Comparison of ENCODE assay signal across 14 cellular contexts in genomic region chr15:45136378-45136764, GRCh38. TPM values are rescaled to one million over a fixed set of nuclear protein-coding genes. Genes with fewer than 3 reads are reported as not detected.
DNase-seq lines count a peak whose midpoint lies in the region; ATAC-seq and TF ChIP-seq lines count a peak whose summit lies in the region.
"Had no signal": no experiment of that assay in that cellular context is flagged by ENCODE, and none has a peak within 500 bp of the region (broad histone marks: within the 10 kb centered on the region; RNA-seq: fewer than 3 reads in every experiment).

No MANE protein-coding gene starts in this region.

- in situ Hi-C loops in GM23248 (cut with MboI) = no loop called here

- TF ChIP-seq CTCF in AG09319 (IDR thresholded peaks at IDR 0.05; ENCODE audit: low read depth, low read length) (peak; percentile 10; the same call in 1 of the 2 replicates), GM06990 (IDR thresholded peaks at IDR 0.05; ENCODE audit: insufficient read depth, low read length, poor library complexity, severe bottlenecking) (peak; percentile 50), kidney epithelial cell (IDR thresholded peaks at IDR 0.05; ENCODE audit: insufficient read depth, low read length, poor library complexity, severe bottlenecking) (peak; percentile 54)

- peaks cover 2% of the 10 kb centered on the region; the same call in 1 of the 2 replicates for H3K27me3 ChIP-seq in GM06990 (replicated peaks; ENCODE audit: control insufficient read depth, insufficient read depth, low read length)
- H3K27me3 ChIP-seq in kidney epithelial cell (ENCODE audit: control insufficient read depth, insufficient read depth, low read length) = peaks cover 42% of the 10 kb centered on the region
- no peaks in the 10 kb centered on the region for H3K27me3 ChIP-seq in GM23248 (replicated peaks; ENCODE audit: insufficient read depth)

- no peaks in the 10 kb centered on the region for H3K9me2 ChIP-seq in GM23248 (ENCODE audit: insufficient read depth)

- H3K36me3 Mint-ChIP-seq in activated T-cell treated with anti-CD3 and anti-CD28 coated beads, Interleukin-2, amount 50 U/mL, for 72 hours (ENCODE audit: insufficient read depth in 2 of 2) = no peaks in the 10 kb centered on the region

- no peaks in the 10 kb centered on the region for H3K9me3 ChIP-seq in GM23248 (ENCODE audit: low read depth)
- H3K9me3 ChIP-seq: transverse colon had no signal

- no peak overlapping the region for H3K27ac ChIP-seq in GM23248
- H3K27ac ChIP-seq: transverse colon had no signal

- H3K27me3 Mint-ChIP-seq in activated T-cell treated with anti-CD3 and anti-CD28 coated beads, Interleukin-2, amount 50 U/mL, for 72 hours (ENCODE audit: low read depth) = peaks cover 46% of the 10 kb centered on the region

- H3K27ac Mint-ChIP-seq in activated T-cell treated with anti-CD3 and anti-CD28 coated beads, Interleukin-2, amount 50 U/mL, for 72 hours = no peak overlapping the region

- no peak for ATAC-seq in activated T-cell treated with anti-CD3 and anti-CD28 coated beads, Interleukin-2, amount 50 U/mL, for 72 hours (replicated peaks in 1 of 2)
- ATAC-seq in GM21717 (IDR thresholded peaks at IDR 0.05; ENCODE audit: unreplicated experiment) = no peak
- ATAC-seq: PC-3 had no signal

- no peaks in the 10 kb centered on the region for H3K79me2 ChIP-seq in GM23248 (ENCODE audit: insufficient read depth)

- no peak overlapping the region for H2AFZ ChIP-seq in GM23248

- H3K4me2 ChIP-seq in GM23248 (ENCODE audit: unreplicated experiment) = no peak overlapping the region

- H3K9ac ChIP-seq in GM23248 = no peak overlapping the region

- no peaks in the 10 kb centered on the region for H3K4me1 ChIP-seq in GM23248 (ENCODE audit: insufficient read depth)

- H4K20me1 ChIP-seq in GM23248 (ENCODE audit: insufficient read depth) = no peaks in the 10 kb centered on the region

- DNase-seq in AG09319 (ENCODE audit: extremely low read depth, low read depth) (no peak), GM06990 (ENCODE audit: extremely low read depth, insufficient read length) (no peak), kidney epithelial cell (ENCODE audit: low read depth) (no peak), NCI-H1436 treated with DMSO at 0.1 percent for 48 hours (lab: John Stamatoyannopoulos, UW) (no peak), cerebellar cortex (ENCODE audit: low spot score) (no peak), GM23248 (no peak)
- DNase-seq in activated T-cell treated with anti-CD3 and anti-CD28 coated beads, Interleukin-2, amount 50 U/mL, for 72 hours = peak in 1 of 2 donors; percentile 48
- DNase-seq: foreskin melanocyte, left ventricle myocardium superior, NCI-H187 treated with DMSO at 0.1 percent for 48 hours, PC-3, T1000, transverse colon had no signal

- no peaks in the 10 kb centered on the region for H3K9me3 Mint-ChIP-seq in activated T-cell treated with anti-CD3 and anti-CD28 coated beads, Interleukin-2, amount 50 U/mL, for 72 hours

- peak overlapping the region; percentile 63 to 69 for H3K4me3 Mint-ChIP-seq in activated T-cell treated with anti-CD3 and anti-CD28 coated beads, Interleukin-2, amount 50 U/mL, for 72 hours

- peaks cover 14% of the 10 kb centered on the region for H3K4me1 Mint-ChIP-seq in activated T-cell treated with anti-CD3 and anti-CD28 coated beads, Interleukin-2, amount 50 U/mL, for 72 hours (ENCODE audit: low read depth)

- no peaks in the 10 kb centered on the region for H3K36me3 ChIP-seq in GM06990 (ENCODE audit: control insufficient read depth, insufficient read depth, low read length)
- no peaks in the 10 kb centered on the region for H3K36me3 ChIP-seq in kidney epithelial cell (ENCODE audit: control insufficient read depth, insufficient read depth, low read length)
- H3K36me3 ChIP-seq in GM23248 (ENCODE audit: low read depth) = no peaks in the 10 kb centered on the region
- H3K36me3 ChIP-seq: transverse colon had no signal

- no peaks in the 10 kb centered on the region for H3F3A ChIP-seq in GM23248 (ENCODE audit: insufficient read depth)

- 74 to 79% methylated on average over 7 to 10 of the region's 10 CpGs for WGBS in GM23248 (ENCODE audit: low coverage in 1 of 2, low lambda C conversion rate in 2 of 2, missing lambda C conversion rate in 2 of 2), 2 experiments

- no peak overlapping the region for H3K4me3 ChIP-seq in GM06990 (replicated peaks; ENCODE audit: low read depth, low read length)
- H3K4me3 ChIP-seq in kidney epithelial cell (ENCODE audit: low read depth, low read length) = no peak overlapping the region
- H3K4me3 ChIP-seq in GM23248 = no peak overlapping the region
- H3K4me3 ChIP-seq: transverse colon had no signal

RNA-seq across cellular contexts. Expression of gene DUOX1, which starts 6.6 kb away (rescaled TPM):
- under 1 TPM; 0.34 to 0.95 TPM for total RNA-seq in activated T-cell treated with anti-CD3 and anti-CD28 coated beads, Interleukin-2, amount 50 U/mL, for 72 hours
- total RNA-seq in kidney epithelial cell = 4.1 and 6.6 TPM in 2 replicates
- 0.32 and 0.89 TPM in 2 replicates for total RNA-seq in GM23248 (2014; rRNA removed; shearing (Covaris generic))
- polyA plus RNA-seq in GM23248 (2016; fragmentation: Nextera tagmentation; extraction: Ambion mirVana) = 1.5 and 1.8 TPM in 2 replicates
- total RNA-seq: PC-3 had no signal

RNA-seq across cellular contexts. Expression of gene DUOXA1, which starts 6.7 kb away (rescaled TPM):
- under 1 TPM; 0.46 to 0.65 TPM for total RNA-seq in activated T-cell treated with anti-CD3 and anti-CD28 coated beads, Interleukin-2, amount 50 U/mL, for 72 hours
- total RNA-seq in kidney epithelial cell = 0.27 TPM in 1 of 2 replicates, not detected in the other
- total RNA-seq in GM23248 (2014; rRNA removed; shearing (Covaris generic)) = 2.4 TPM in 1 of 2 replicates, not detected in the other
- 0.48 and 0.61 TPM in 2 replicates for polyA plus RNA-seq in GM23248 (2016; fragmentation: Nextera tagmentation; extraction: Ambion mirVana)
- total RNA-seq: PC-3 had no signal

RNA-seq across cellular contexts. Expression of gene DUOXA2, which starts 22.2 kb away (rescaled TPM):
- total RNA-seq in activated T-cell treated with anti-CD3 and anti-CD28 coated beads, Interleukin-2, amount 50 U/mL, for 72 hours = not detected
- total RNA-seq in kidney epithelial cell = not detected in 2 replicates
- not detected in 2 replicates for total RNA-seq in GM23248 (2014; rRNA removed; shearing (Covaris generic))
- not detected in 2 replicates for polyA plus RNA-seq in GM23248 (2016; fragmentation: Nextera tagmentation; extraction: Ambion mirVana)
- total RNA-seq: left ventricle myocardium superior, PC-3 had no signal

RNA-seq across cellular contexts. Expression of gene DUOX2, which starts 22.4 kb away (rescaled TPM):
- under 1 TPM; 0.14 to 0.31 TPM for total RNA-seq in activated T-cell treated with anti-CD3 and anti-CD28 coated beads, Interleukin-2, amount 50 U/mL, for 72 hours
- total RNA-seq in kidney epithelial cell = 0.08 and 0.14 TPM in 2 replicates
- total RNA-seq in GM23248 (2014; rRNA removed; shearing (Covaris generic)) = not detected in 2 replicates
- 0.03 TPM in 2 replicates for polyA plus RNA-seq in GM23248 (2016; fragmentation: Nextera tagmentation; extraction: Ambion mirVana)
- total RNA-seq: PC-3 had no signal

RNA-seq across cellular contexts. Expression of gene SHF, which starts 51.4 kb away (rescaled TPM):
- 10 to 100 TPM; 11.7 to 16.8 TPM for total RNA-seq in activated T-cell treated with anti-CD3 and anti-CD28 coated beads, Interleukin-2, amount 50 U/mL, for 72 hours
- 0.89 and 1.6 TPM in 2 replicates for total RNA-seq in kidney epithelial cell
- 0.25 and 0.32 TPM in 2 replicates for total RNA-seq in GM23248 (2014; rRNA removed; shearing (Covaris generic))
- polyA plus RNA-seq in GM23248 (2016; fragmentation: Nextera tagmentation; extraction: Ambion mirVana) = 0.76 and 0.93 TPM in 2 replicates
